Comparison of ENCODE assay signal across 12 cellular contexts in the genomic region with DNA sequence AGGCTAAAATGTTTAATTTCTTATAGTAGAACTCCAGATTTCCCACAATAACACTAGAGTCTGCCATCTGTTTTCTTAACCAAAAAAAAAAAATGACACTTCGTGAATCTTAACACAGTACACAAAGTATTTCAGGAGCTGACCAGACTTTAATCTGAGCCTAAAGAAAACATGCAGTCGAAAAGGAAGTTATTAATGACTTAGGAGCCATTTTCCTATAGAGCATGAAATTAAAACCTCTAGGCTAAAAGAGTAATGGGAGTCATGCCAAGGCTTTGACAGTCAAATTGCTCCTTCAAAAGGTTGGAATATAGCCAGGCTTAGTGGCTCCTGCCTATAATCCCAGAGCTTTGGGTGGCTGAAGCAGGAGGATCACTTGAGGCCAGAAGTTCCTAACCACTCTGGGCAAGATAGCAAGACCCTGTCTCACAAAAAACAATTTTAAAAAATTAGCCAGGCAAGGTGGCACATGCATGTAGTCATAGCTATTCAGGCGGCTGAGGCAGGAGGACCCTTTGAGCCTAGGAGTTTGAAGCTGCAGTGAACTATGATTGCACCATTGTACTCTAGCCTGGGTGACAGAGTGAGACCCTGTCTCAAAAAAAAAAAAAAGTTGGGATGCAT. TPM values are rescaled to one million over a fixed set of nuclear protein-coding genes. Genes with fewer than 3 reads are reported as not detected.
A peak's percentile ranks its signal among the peaks of the same experiment; 100 is the strongest.
DNase-seq lines count a peak whose midpoint lies in the region; ATAC-seq and TF ChIP-seq lines count a peak whose summit lies in the region.
"Had no signal": no experiment of that assay in that cellular context is flagged by ENCODE, and none has a peak within 500 bp of the region (broad histone marks: within the 10 kb centered on the region; RNA-seq: fewer than 3 reads in every experiment).

No MANE protein-coding gene starts in this region.

- peaks cover 16% of the 10 kb centered on the region for H3K4me1 ChIP-seq in lower lobe of right lung

- intact Hi-C loops in lower lobe of right lung (cut with DNase I) = no loop called here

- no peak for TF ChIP-seq CTCF in lower lobe of right lung (IDR thresholded peaks at IDR 0.05)

- H3K4me3 Mint-ChIP-seq in activated T-helper 17 cell treated with anti-CD3 and anti-CD28 coated beads, Interleukin-2, amount 50 U/mL, for 72 hours = no peak overlapping the region
- H3K4me3 Mint-ChIP-seq: activated naive CD4-positive, alpha-beta T cell treated with anti-CD3 and anti-CD28 coated beads, Interleukin-2, amount 50 U/mL, for 24 hours; CD8-positive, alpha-beta T cell had no signal

- no peaks in the 10 kb centered on the region for H3K27me3 ChIP-seq in lower lobe of right lung (ENCODE audit: low read depth)
- H3K27me3 ChIP-seq: upper lobe of left lung had no signal

- H3K4me3 ChIP-seq in lower lobe of right lung = peak overlapping the region; percentile 24

- peak; percentile 28 for DNase-seq in DMS 273 treated with DMSO at 0.1 percent for 48 hours (lab: John Stamatoyannopoulos, UW)
- DNase-seq in NCI-H146 (lab: John Stamatoyannopoulos, UW) = peak; percentile 72
- peak; percentile 29 for DNase-seq in astrocyte of the hippocampus (ENCODE audit: low read depth, low spot score)
- DNase-seq in lower lobe of right lung = no peak
- DNase-seq in stimulated activated CD4-positive, alpha-beta T cell treated with anti-CD3 and anti-CD28 coated beads, Interleukin-12 subunit alpha, Interleukin-12 subunit beta, amount 100 ng/mL, for 4 hours = no peak
- DNase-seq in SW480 (ENCODE audit: low spot score) = no peak
- DNase-seq: CD8-positive, alpha-beta T cell; upper lobe of left lung had no signal

- peaks cover 15% of the 10 kb centered on the region for H3K36me3 Mint-ChIP-seq in activated T-helper 17 cell treated with anti-CD3 and anti-CD28 coated beads, Interleukin-2, amount 50 U/mL, for 72 hours (ENCODE audit: low read depth)

- H3K27ac ChIP-seq in lower lobe of right lung = no peak overlapping the region
- H3K27ac ChIP-seq: HL-60 had no signal

- no peak overlapping the region for H3K27ac Mint-ChIP-seq in activated T-helper 17 cell treated with anti-CD3 and anti-CD28 coated beads, Interleukin-2, amount 50 U/mL, for 72 hours
- H3K27ac Mint-ChIP-seq: activated naive CD4-positive, alpha-beta T cell treated with anti-CD3 and anti-CD28 coated beads, Interleukin-2, amount 50 U/mL, for 24 hours; CD8-positive, alpha-beta T cell had no signal

- peaks cover 5% of the 10 kb centered on the region for H3K9me3 Mint-ChIP-seq in activated T-helper 17 cell treated with anti-CD3 and anti-CD28 coated beads, Interleukin-2, amount 50 U/mL, for 72 hours

- H3K4me1 Mint-ChIP-seq in activated T-helper 17 cell treated with anti-CD3 and anti-CD28 coated beads, Interleukin-2, amount 50 U/mL, for 72 hours = peaks cover 14% of the 10 kb centered on the region

- no peak for ATAC-seq in lower lobe of right lung
- no peak for ATAC-seq in GM21529 (IDR thresholded peaks at IDR 0.05; ENCODE audit: unreplicated experiment)
- ATAC-seq in activated T-helper 17 cell treated with anti-CD3 and anti-CD28 coated beads, Interleukin-2, amount 50 U/mL, for 72 hours (replicated peaks) = no peak
- ATAC-seq: CD8-positive, alpha-beta T cell had no signal

- H3K36me3 ChIP-seq in lower lobe of right lung = no peaks in the 10 kb centered on the region
- H3K36me3 ChIP-seq: upper lobe of left lung had no signal

- no peaks in the 10 kb centered on the region for H3K27me3 Mint-ChIP-seq in activated T-helper 17 cell treated with anti-CD3 and anti-CD28 coated beads, Interleukin-2, amount 50 U/mL, for 72 hours
- H3K27me3 Mint-ChIP-seq: activated naive CD4-positive, alpha-beta T cell treated with anti-CD3 and anti-CD28 coated beads, Interleukin-2, amount 50 U/mL, for 24 hours had no signal

- H3K9me3 ChIP-seq in lower lobe of right lung = peaks cover 3% of the 10 kb centered on the region
- H3K9me3 ChIP-seq: upper lobe of left lung had no signal

RNA-seq across cellular contexts. Expression of gene MICU1, which starts 13.6 kb away (rescaled TPM):
- total RNA-seq in lower lobe of right lung = 57.1 TPM
- total RNA-seq in activated T-helper 17 cell treated with anti-CD3 and anti-CD28 coated beads, Interleukin-2, amount 50 U/mL, for 72 hours = 10 to 100 TPM; 31.4 to 36.6 TPM

Comparison
In these comparisons a context has a peak if more than half of its experiments do, and no peak if none do; other contexts are left out.
1. DNase-seq: peak in DMS 273 treated with DMSO at 0.1 percent for 48 hours (single experiment), NCI-H146 (single experiment) and astrocyte of the hippocampus (single experiment); none in lower lobe of right lung (single experiment), stimulated activated CD4-positive, alpha-beta T cell treated with anti-CD3 and anti-CD28 coated beads, Interleukin-12 subunit alpha, Interleukin-12 subunit beta, amount 100 ng/mL, for 4 hours (single experiment) and SW480 (single experiment).